In genomic region chr20:18138266-18138582, GRCh38 we compare ENCODE assay signal across 8 cellular contexts. TPM values are rescaled to one million over a fixed set of nuclear protein-coding genes. Genes with fewer than 3 reads are reported as not detected.
DNase-seq lines count a peak whose midpoint lies in the region; ATAC-seq and TF ChIP-seq lines count a peak whose summit lies in the region.

No MANE protein-coding gene starts in this region.

- peaks cover 24% of the 10 kb centered on the region for H3K4me1 Mint-ChIP-seq in activated T-helper 2 cell treated with anti-CD3 and anti-CD28 coated beads, Interferon-gamma antibody, Interleukin-2, Interleukin-4, amounts not matched to agents 10 μg/mL and 5 μg/mL and 100 μg/mL, durations not matched to agents 14 hours and 24 hours and 36 hours (ENCODE audit: low read depth)
- H3K4me1 Mint-ChIP-seq in immature natural killer cell: peaks cover 28 to 38% of the 10 kb centered on the region in 2 donors

- TF ChIP-seq POLR2A in testis (IDR thresholded peaks at IDR 0.05): no peak

- H3K9me3 ChIP-seq in testis: no peaks in the 10 kb centered on the region

- TF ChIP-seq CTCF in GM12875 (IDR thresholded peaks at IDR 0.05; ENCODE audit: borderline replicate concordance, insufficient read depth, low read depth, low read length) (no peak), testis (IDR thresholded peaks at IDR 0.05) (no peak)

- H3K27ac Mint-ChIP-seq in activated T-helper 2 cell treated with anti-CD3 and anti-CD28 coated beads, Interferon-gamma antibody, Interleukin-2, Interleukin-4, amounts not matched to agents 10 μg/mL and 5 μg/mL and 100 μg/mL, durations not matched to agents 14 hours and 24 hours and 36 hours: peak overlapping the region; percentile 58
- H3K27ac Mint-ChIP-seq in immature natural killer cell: peak overlapping the region; percentile 28 to 93 (median 76)

- H3K36me3 Mint-ChIP-seq in activated T-helper 2 cell treated with anti-CD3 and anti-CD28 coated beads, Interferon-gamma antibody, Interleukin-2, Interleukin-4, amounts not matched to agents 10 μg/mL and 5 μg/mL and 100 μg/mL, durations not matched to agents 14 hours and 24 hours and 36 hours (ENCODE audit: low read depth): peaks cover 15% of the 10 kb centered on the region
- H3K36me3 Mint-ChIP-seq in immature natural killer cell: peaks cover 3 to 6% (median 5%) of the 10 kb centered on the region in 3 donors

- H3K27ac ChIP-seq in testis: peak overlapping the region; percentile 91 to 92

- peaks cover 15% of the 10 kb centered on the region for H3K4me1 ChIP-seq in testis

- DNase-seq in activated T-helper 2 cell treated with anti-CD3 and anti-CD28 coated beads, Interferon-gamma antibody, Interleukin-2, Interleukin-4, amounts not matched to agents 10 μg/mL and 5 μg/mL and 100 μg/mL, durations not matched to agents 14 hours and 24 hours and 36 hours (ENCODE audit: low spot score): no peak
- no peak for DNase-seq in immature natural killer cell
- DNase-seq in testis: no peak
- no peak for DNase-seq in MV-4-11 (lab: John Stamatoyannopoulos, UW)
- DNase-seq in occipital lobe (lab: John Stamatoyannopoulos, UW): no peak
- DNase-seq in DMS 273 treated with DMSO at 0.1 percent for 48 hours (lab: John Stamatoyannopoulos, UW): no peak

- WGBS in testis, 2 donors: 0% methylated on average over 3 to 8 of the region's 15 CpGs

- no peaks in the 10 kb centered on the region for H3K9me3 Mint-ChIP-seq in activated T-helper 2 cell treated with anti-CD3 and anti-CD28 coated beads, Interferon-gamma antibody, Interleukin-2, Interleukin-4, amounts not matched to agents 10 μg/mL and 5 μg/mL and 100 μg/mL, durations not matched to agents 14 hours and 24 hours and 36 hours
- H3K9me3 Mint-ChIP-seq in immature natural killer cell: no peaks in the 10 kb centered on the region

- no peaks in the 10 kb centered on the region for H3K36me3 ChIP-seq in testis (ENCODE audit: low read depth, missing control alignments)

- H3K27me3 Mint-ChIP-seq in activated T-helper 2 cell treated with anti-CD3 and anti-CD28 coated beads, Interferon-gamma antibody, Interleukin-2, Interleukin-4, amounts not matched to agents 10 μg/mL and 5 μg/mL and 100 μg/mL, durations not matched to agents 14 hours and 24 hours and 36 hours (ENCODE audit: low read depth): no peaks in the 10 kb centered on the region
- peaks cover 0 to 15% (median 8%) of the 10 kb centered on the region in 3 donors for H3K27me3 Mint-ChIP-seq in immature natural killer cell (ENCODE audit: low read depth in 3 of 3)

- peak overlapping the region; percentile 80 for H3K4me3 Mint-ChIP-seq in activated T-helper 2 cell treated with anti-CD3 and anti-CD28 coated beads, Interferon-gamma antibody, Interleukin-2, Interleukin-4, amounts not matched to agents 10 μg/mL and 5 μg/mL and 100 μg/mL, durations not matched to agents 14 hours and 24 hours and 36 hours (ENCODE audit: low read depth)
- H3K4me3 Mint-ChIP-seq in immature natural killer cell: peak overlapping the region; percentile 87 to 91 (median 89)

- no peaks in the 10 kb centered on the region for H3K27me3 ChIP-seq in testis

- H3K4me3 ChIP-seq in GM12875 (ENCODE audit: low read depth, low read length) (peak overlapping the region; percentile 71), testis (peak overlapping the region; percentile 92 to 93)

- peak; percentile 3 for ATAC-seq in HG03064 (IDR thresholded peaks at IDR 0.05; ENCODE audit: low read depth, unreplicated experiment)

- intact Hi-C loops in activated T-helper 2 cell treated with anti-CD3 and anti-CD28 coated beads, Interferon-gamma antibody, Interleukin-2, Interleukin-4, amounts not matched to agents 10 μg/mL and 5 μg/mL and 100 μg/mL, durations not matched to agents 14 hours and 24 hours and 36 hours (cut with micrococcal nuclease): loop anchor here (1.0 to 5.0 kb wide), 2 partner anchors 169 to 456 kb away; partner anchors contain the start of genes MGME1 and RRBP1
- intact Hi-C loops in testis (cut with DNase I; ENCODE audit: low total_unique reads): no loop called here

RNA-seq across cellular contexts. Expression of gene KAT14, which starts 0.6 kb away (rescaled TPM):
- total RNA-seq in activated T-helper 2 cell treated with anti-CD3 and anti-CD28 coated beads, Interferon-gamma antibody, Interleukin-2, Interleukin-4, amounts not matched to agents 10 μg/mL and 5 μg/mL and 100 μg/mL, durations not matched to agents 14 hours and 24 hours and 36 hours: 15.3 and 16.5 TPM in 2 replicates
- polyA plus RNA-seq in immature natural killer cell (10 to 100 TPM in 2 of 3 donors, 1 to 10 TPM in 1; 7.0 to 20.6 (median 10.5) TPM), testis (ENCODE audit: insufficient read depth, low read depth, low replicate concordance) (19.8 TPM)
- total RNA-seq in testis (10 to 100 TPM; 22.3 to 24.2 TPM), occipital lobe (32.9 TPM)

RNA-seq across cellular contexts. Expression of gene PET117, which starts 0.6 kb away (rescaled TPM):
- total RNA-seq in activated T-helper 2 cell treated with anti-CD3 and anti-CD28 coated beads, Interferon-gamma antibody, Interleukin-2, Interleukin-4, amounts not matched to agents 10 μg/mL and 5 μg/mL and 100 μg/mL, durations not matched to agents 14 hours and 24 hours and 36 hours: 15.7 and 17.0 TPM in 2 replicates
- polyA plus RNA-seq in immature natural killer cell (10 to 100 TPM; 22.8 to 42.4 (median 24.9) TPM), testis (ENCODE audit: insufficient read depth, low read depth, low replicate concordance) (14.4 TPM)
- total RNA-seq in testis (10 to 100 TPM; 13.3 to 17.5 TPM), occipital lobe (12.9 TPM)
